9 cellular contexts compared by ENCODE assay signal in genomic region chr6:88494401-88495140, GRCh38.
DNase-seq lines count a peak whose midpoint lies in the region; ATAC-seq, FAIRE-seq and TF ChIP-seq lines count a peak whose summit lies in the region.
"Had no signal": no experiment of that assay in that cellular context is flagged by ENCODE, and none has a peak within 500 bp of the region (broad histone marks: within the 10 kb centered on the region; RNA-seq: fewer than 3 reads in every experiment).

No MANE protein-coding gene starts in this region.

- H3K27me3 ChIP-seq in SU-DHL-6 (ENCODE audit: low read length) (no peaks in the 10 kb centered on the region), MG63 (no peaks in the 10 kb centered on the region)

- no peak for DNase-seq in HTR-8/SVneo (ENCODE audit: insufficient read length, low spot score)
- no peak for DNase-seq in left colon
- no peak for DNase-seq in kidney glomerular epithelial cell (lab: John Stamatoyannopoulos, UW)
- DNase-seq in MG63: no peak
- DNase-seq: NCI-H446 had no signal

- H3K9me2 ChIP-seq in SU-DHL-6 (replicated peaks; ENCODE audit: insufficient read depth, low read length): no peaks in the 10 kb centered on the region

- FAIRE-seq in HTR-8/SVneo (lab: Jason Lieb, UNC): no peak

- peak overlapping the region; percentile 3 for H3K4me3 ChIP-seq in SU-DHL-6 (ENCODE audit: insufficient read depth, low read length, poor library complexity, severe bottlenecking)
- H3K4me3 ChIP-seq in MG63: no peak overlapping the region

- peak overlapping the region; percentile 87 for H3K27ac ChIP-seq in SU-DHL-6 (ENCODE audit: low read depth, low read length)

- peaks cover 14% of the 10 kb centered on the region; the same call in 1 of the 2 replicates for H3F3A ChIP-seq in SU-DHL-6 (ENCODE audit: insufficient read depth)

- peak overlapping the region; percentile 85 for H2AFZ ChIP-seq in SU-DHL-6 (ENCODE audit: low read depth, low read length, severe bottlenecking)

- peak overlapping the region; percentile 57 for H3K4me2 ChIP-seq in SU-DHL-6 (ENCODE audit: low read depth, low read length, poor library complexity, severe bottlenecking)

- H3K9ac ChIP-seq in SU-DHL-6 (ENCODE audit: low read length): peak overlapping the region; percentile 46

- no peak for TF ChIP-seq CTCF in SU-DHL-6 (IDR thresholded peaks at IDR 0.05; ENCODE audit: insufficient read depth, low read length, poor library complexity, severe bottlenecking)

- H3K9me3 ChIP-seq in SU-DHL-6 (ENCODE audit: insufficient read depth, low read length) (peaks cover 20% of the 10 kb centered on the region; the same call in 1 of the 2 replicates), MG63 (no peaks in the 10 kb centered on the region)

- H3K36me3 ChIP-seq in SU-DHL-6 (ENCODE audit: low read length) (no peaks in the 10 kb centered on the region), MG63 (no peaks in the 10 kb centered on the region)

- no peaks in the 10 kb centered on the region for H4K20me1 ChIP-seq in SU-DHL-6 (ENCODE audit: low read depth, low read length)

- H3K79me2 ChIP-seq in SU-DHL-6 (ENCODE audit: insufficient read depth, low read length): no peaks in the 10 kb centered on the region

- peak; percentile 58 for ATAC-seq in GM18867 (IDR thresholded peaks at IDR 0.05; ENCODE audit: unreplicated experiment)
- peak; percentile 69 for ATAC-seq in GM21515 (IDR thresholded peaks at IDR 0.05; ENCODE audit: unreplicated experiment)
- ATAC-seq in HG03064 (IDR thresholded peaks at IDR 0.05; ENCODE audit: low read depth, unreplicated experiment): peak; percentile 76
- no peak for ATAC-seq in left colon

- intact Hi-C loops in left colon (cut with DNase I, micrococcal nuclease): no loop called here
